Comparison of ENCODE assay signal across 1 cellular context in the genomic region with DNA sequence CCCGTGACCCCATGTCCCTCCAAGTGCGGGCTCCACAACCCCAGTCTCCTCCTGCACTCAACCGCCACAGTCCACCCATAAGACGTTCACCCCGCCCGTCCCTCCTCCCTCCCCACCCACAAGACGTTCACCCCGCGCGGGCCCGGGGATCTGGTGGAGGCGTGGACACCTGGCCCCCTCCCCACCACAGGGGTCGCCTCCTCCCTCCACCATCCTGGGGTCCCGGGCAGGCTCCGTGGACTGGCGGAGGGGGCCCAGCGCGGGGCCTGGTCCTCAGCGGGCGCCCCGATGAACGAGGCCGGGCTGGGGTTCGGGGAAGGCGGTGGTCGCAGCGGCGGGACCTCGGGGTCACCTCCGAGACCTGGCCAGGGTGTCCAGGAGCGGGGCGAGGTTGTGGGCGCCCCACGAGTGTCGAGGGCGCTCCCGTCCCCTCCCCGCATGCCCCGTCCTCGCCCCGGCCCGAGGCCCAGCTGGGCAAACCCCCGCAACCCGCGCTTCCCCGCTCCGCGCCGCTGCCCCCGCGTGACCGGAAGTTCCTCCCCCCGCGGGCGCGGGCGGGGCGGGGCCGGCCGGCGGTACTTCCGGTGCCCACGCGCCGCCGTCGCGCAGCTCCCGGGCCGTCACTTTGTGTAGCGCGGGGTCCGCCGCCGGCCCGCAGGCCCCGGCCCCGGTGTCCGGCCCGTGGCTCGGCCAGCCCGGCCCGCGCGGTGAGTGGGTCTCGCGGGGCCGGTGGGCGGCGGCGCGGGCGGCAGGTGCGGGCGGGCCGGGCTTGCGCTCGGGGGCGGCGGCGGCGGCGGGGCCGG.
TF ChIP-seq lines count a peak whose summit lies in the region.

A gene (plus strand): TSS at position 578 of the 803 bp plus-strand sequence. CDS start 5,092 bp downstream, outside the sequence.

TF ChIP-seq in HepG2, 621 proteins besides CTCF, POLR2A, EP300 and RAD21 (continued from another document and continues in another):
- TF ChIP-seq, protein P1, sequence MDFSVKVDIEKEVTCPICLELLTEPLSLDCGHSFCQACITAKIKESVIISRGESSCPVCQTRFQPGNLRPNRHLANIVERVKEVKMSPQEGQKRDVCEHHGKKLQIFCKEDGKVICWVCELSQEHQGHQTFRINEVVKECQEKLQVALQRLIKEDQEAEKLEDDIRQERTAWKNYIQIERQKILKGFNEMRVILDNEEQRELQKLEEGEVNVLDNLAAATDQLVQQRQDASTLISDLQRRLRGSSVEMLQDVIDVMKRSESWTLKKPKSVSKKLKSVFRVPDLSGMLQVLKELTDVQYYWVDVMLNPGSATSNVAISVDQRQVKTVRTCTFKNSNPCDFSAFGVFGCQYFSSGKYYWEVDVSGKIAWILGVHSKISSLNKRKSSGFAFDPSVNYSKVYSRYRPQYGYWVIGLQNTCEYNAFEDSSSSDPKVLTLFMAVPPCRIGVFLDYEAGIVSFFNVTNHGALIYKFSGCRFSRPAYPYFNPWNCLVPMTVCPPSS (IDR thresholded peaks at IDR 0.05) = no peak
- no peak for TF ChIP-seq ZNF746 (CRISPR knock-in tag; IDR thresholded peaks at IDR 0.05)
- TF ChIP-seq, protein P2, sequence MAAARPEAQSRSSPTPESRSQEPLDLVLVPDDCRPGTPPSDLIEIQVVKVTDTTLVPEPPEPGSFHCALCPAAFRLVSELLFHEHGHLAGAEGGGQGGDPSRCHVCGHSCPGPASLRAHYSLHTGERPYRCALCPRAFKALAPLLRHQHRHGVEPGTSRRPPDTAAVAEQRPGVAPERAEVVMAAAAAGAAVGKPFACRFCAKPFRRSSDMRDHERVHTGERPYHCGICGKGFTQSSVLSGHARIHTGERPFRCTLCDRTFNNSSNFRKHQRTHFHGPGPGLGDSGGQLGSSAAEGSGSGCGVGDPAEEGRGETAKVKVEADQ (CRISPR knock-in tag; IDR thresholded peaks at IDR 0.05; ENCODE audit: borderline replicate concordance) = no peak
- TF ChIP-seq WIZ (CRISPR knock-in tag; IDR thresholded peaks at IDR 0.05) = no peak
- TF ChIP-seq HNRNPK (IDR thresholded peaks at IDR 0.05; ENCODE audit: low read depth, low read length, poor library complexity, severe bottlenecking) = peak; percentile 47
- TF ChIP-seq, protein P3, sequence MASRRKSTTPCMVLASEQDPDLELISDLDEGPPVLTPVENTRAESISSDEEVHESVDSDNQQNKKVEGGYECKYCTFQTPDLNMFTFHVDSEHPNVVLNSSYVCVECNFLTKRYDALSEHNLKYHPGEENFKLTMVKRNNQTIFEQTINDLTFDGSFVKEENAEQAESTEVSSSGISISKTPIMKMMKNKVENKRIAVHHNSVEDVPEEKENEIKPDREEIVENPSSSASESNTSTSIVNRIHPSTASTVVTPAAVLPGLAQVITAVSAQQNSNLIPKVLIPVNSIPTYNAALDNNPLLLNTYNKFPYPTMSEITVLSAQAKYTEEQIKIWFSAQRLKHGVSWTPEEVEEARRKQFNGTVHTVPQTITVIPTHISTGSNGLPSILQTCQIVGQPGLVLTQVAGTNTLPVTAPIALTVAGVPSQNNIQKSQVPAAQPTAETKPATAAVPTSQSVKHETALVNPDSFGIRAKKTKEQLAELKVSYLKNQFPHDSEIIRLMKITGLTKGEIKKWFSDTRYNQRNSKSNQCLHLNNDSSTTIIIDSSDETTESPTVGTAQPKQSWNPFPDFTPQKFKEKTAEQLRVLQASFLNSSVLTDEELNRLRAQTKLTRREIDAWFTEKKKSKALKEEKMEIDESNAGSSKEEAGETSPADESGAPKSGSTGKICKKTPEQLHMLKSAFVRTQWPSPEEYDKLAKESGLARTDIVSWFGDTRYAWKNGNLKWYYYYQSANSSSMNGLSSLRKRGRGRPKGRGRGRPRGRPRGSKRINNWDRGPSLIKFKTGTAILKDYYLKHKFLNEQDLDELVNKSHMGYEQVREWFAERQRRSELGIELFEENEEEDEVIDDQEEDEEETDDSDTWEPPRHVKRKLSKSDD (CRISPR knock-in tag; IDR thresholded peaks at IDR 0.05; ENCODE audit: low read depth) = no peak
- TF ChIP-seq, protein P4, sequence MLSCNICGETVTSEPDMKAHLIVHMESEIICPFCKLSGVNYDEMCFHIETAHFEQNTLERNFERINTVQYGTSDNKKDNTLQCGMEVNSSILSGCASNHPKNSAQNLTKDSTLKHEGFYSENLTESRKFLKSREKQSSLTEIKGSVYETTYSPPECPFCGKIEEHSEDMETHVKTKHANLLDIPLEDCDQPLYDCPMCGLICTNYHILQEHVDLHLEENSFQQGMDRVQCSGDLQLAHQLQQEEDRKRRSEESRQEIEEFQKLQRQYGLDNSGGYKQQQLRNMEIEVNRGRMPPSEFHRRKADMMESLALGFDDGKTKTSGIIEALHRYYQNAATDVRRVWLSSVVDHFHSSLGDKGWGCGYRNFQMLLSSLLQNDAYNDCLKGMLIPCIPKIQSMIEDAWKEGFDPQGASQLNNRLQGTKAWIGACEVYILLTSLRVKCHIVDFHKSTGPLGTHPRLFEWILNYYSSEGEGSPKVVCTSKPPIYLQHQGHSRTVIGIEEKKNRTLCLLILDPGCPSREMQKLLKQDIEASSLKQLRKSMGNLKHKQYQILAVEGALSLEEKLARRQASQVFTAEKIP (CRISPR knock-in tag; IDR thresholded peaks at IDR 0.05; ENCODE audit: borderline replicate concordance) = no peak
- peak; percentile 36; the same call in 1 of the 2 replicates for TF ChIP-seq MYC (CRISPR knock-in tag; IDR thresholded peaks at IDR 0.05; ENCODE audit: borderline replicate concordance)
- TF ChIP-seq, protein P5, sequence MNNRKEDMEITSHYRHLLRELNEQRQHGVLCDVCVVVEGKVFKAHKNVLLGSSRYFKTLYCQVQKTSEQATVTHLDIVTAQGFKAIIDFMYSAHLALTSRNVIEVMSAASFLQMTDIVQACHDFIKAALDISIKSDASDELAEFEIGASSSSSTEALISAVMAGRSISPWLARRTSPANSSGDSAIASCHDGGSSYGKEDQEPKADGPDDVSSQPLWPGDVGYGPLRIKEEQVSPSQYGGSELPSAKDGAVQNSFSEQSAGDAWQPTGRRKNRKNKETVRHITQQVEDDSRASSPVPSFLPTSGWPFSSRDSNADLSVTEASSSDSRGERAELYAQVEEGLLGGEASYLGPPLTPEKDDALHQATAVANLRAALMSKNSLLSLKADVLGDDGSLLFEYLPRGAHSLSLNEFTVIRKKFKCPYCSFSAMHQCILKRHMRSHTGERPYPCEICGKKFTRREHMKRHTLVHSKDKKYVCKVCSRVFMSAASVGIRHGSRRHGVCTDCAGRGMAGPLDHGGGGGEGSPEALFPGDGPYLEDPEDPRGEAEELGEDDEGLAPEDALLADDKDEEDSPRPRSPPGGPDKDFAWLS (CRISPR knock-in tag; IDR thresholded peaks at IDR 0.05; ENCODE audit: borderline replicate concordance) = no peak
- TF ChIP-seq POLR2G (IDR thresholded peaks at IDR 0.05; ENCODE audit: low read depth, low read length) = peak; percentile 45; the same call in 1 of the 2 replicates
- no peak for TF ChIP-seq PPARG (CRISPR knock-in tag; conservative IDR thresholded peaks at IDR 0.05)
- TF ChIP-seq, protein P6, sequence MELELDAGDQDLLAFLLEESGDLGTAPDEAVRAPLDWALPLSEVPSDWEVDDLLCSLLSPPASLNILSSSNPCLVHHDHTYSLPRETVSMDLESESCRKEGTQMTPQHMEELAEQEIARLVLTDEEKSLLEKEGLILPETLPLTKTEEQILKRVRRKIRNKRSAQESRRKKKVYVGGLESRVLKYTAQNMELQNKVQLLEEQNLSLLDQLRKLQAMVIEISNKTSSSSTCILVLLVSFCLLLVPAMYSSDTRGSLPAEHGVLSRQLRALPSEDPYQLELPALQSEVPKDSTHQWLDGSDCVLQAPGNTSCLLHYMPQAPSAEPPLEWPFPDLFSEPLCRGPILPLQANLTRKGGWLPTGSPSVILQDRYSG (CRISPR knock-in tag; IDR thresholded peaks at IDR 0.05) = no peak
- no peak for TF ChIP-seq ZNF143 (CRISPR knock-in tag; IDR thresholded peaks at IDR 0.05)
- TF ChIP-seq, protein P7, sequence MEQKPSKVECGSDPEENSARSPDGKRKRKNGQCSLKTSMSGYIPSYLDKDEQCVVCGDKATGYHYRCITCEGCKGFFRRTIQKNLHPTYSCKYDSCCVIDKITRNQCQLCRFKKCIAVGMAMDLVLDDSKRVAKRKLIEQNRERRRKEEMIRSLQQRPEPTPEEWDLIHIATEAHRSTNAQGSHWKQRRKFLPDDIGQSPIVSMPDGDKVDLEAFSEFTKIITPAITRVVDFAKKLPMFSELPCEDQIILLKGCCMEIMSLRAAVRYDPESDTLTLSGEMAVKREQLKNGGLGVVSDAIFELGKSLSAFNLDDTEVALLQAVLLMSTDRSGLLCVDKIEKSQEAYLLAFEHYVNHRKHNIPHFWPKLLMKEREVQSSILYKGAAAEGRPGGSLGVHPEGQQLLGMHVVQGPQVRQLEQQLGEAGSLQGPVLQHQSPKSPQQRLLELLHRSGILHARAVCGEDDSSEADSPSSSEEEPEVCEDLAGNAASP (CRISPR knock-in tag; IDR thresholded peaks at IDR 0.05; ENCODE audit: borderline replicate concordance) = no peak
- TF ChIP-seq, protein P8, sequence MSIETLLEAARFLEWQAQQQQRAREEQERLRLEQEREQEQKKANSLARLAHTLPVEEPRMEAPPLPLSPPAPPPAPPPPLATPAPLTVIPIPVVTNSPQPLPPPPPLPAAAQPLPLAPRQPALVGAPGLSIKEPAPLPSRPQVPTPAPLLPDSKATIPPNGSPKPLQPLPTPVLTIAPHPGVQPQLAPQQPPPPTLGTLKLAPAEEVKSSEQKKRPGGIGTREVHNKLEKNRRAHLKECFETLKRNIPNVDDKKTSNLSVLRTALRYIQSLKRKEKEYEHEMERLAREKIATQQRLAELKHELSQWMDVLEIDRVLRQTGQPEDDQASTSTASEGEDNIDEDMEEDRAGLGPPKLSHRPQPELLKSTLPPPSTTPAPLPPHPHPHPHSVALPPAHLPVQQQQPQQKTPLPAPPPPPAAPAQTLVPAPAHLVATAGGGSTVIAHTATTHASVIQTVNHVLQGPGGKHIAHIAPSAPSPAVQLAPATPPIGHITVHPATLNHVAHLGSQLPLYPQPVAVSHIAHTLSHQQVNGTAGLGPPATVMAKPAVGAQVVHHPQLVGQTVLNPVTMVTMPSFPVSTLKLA (IDR thresholded peaks at IDR 0.05) = no peak
- TF ChIP-seq, protein P9, sequence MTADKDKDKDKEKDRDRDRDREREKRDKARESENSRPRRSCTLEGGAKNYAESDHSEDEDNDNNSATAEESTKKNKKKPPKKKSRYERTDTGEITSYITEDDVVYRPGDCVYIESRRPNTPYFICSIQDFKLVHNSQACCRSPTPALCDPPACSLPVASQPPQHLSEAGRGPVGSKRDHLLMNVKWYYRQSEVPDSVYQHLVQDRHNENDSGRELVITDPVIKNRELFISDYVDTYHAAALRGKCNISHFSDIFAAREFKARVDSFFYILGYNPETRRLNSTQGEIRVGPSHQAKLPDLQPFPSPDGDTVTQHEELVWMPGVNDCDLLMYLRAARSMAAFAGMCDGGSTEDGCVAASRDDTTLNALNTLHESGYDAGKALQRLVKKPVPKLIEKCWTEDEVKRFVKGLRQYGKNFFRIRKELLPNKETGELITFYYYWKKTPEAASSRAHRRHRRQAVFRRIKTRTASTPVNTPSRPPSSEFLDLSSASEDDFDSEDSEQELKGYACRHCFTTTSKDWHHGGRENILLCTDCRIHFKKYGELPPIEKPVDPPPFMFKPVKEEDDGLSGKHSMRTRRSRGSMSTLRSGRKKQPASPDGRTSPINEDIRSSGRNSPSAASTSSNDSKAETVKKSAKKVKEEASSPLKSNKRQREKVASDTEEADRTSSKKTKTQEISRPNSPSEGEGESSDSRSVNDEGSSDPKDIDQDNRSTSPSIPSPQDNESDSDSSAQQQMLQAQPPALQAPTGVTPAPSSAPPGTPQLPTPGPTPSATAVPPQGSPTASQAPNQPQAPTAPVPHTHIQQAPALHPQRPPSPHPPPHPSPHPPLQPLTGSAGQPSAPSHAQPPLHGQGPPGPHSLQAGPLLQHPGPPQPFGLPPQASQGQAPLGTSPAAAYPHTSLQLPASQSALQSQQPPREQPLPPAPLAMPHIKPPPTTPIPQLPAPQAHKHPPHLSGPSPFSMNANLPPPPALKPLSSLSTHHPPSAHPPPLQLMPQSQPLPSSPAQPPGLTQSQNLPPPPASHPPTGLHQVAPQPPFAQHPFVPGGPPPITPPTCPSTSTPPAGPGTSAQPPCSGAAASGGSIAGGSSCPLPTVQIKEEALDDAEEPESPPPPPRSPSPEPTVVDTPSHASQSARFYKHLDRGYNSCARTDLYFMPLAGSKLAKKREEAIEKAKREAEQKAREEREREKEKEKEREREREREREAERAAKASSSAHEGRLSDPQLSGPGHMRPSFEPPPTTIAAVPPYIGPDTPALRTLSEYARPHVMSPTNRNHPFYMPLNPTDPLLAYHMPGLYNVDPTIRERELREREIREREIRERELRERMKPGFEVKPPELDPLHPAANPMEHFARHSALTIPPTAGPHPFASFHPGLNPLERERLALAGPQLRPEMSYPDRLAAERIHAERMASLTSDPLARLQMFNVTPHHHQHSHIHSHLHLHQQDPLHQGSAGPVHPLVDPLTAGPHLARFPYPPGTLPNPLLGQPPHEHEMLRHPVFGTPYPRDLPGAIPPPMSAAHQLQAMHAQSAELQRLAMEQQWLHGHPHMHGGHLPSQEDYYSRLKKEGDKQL (CRISPR knock-in tag; IDR thresholded peaks at IDR 0.05; ENCODE audit: low read depth) = no peak
- TF ChIP-seq NR2C2 (CRISPR knock-in tag; IDR thresholded peaks at IDR 0.05; ENCODE audit: borderline replicate concordance) = 0 out of 2 replicates have a peak, but pooled peaks have one; percentile 37
- no peak for TF ChIP-seq FLYWCH1 (CRISPR knock-in tag; IDR thresholded peaks at IDR 0.05)
- no peak for TF ChIP-seq ZNF484 (CRISPR knock-in tag; IDR thresholded peaks at IDR 0.05; ENCODE audit: borderline replicate concordance, low read depth)
- peak; percentile 26; the same call in 1 of the 2 replicates for TF ChIP-seq ZNF788 (CRISPR knock-in tag; IDR thresholded peaks at IDR 0.05; ENCODE audit: borderline replicate concordance)
- no peak for TF ChIP-seq ZNF205 (CRISPR knock-in tag; IDR thresholded peaks at IDR 0.05)
- TF ChIP-seq, protein P10, sequence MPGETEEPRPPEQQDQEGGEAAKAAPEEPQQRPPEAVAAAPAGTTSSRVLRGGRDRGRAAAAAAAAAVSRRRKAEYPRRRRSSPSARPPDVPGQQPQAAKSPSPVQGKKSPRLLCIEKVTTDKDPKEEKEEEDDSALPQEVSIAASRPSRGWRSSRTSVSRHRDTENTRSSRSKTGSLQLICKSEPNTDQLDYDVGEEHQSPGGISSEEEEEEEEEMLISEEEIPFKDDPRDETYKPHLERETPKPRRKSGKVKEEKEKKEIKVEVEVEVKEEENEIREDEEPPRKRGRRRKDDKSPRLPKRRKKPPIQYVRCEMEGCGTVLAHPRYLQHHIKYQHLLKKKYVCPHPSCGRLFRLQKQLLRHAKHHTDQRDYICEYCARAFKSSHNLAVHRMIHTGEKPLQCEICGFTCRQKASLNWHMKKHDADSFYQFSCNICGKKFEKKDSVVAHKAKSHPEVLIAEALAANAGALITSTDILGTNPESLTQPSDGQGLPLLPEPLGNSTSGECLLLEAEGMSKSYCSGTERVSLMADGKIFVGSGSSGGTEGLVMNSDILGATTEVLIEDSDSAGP (CRISPR knock-in tag; IDR thresholded peaks at IDR 0.05; ENCODE audit: borderline replicate concordance) = peak; percentile 39; the same call in 1 of the 2 replicates
- peak; percentile 36; the same call in 1 of the 2 replicates for TF ChIP-seq TAF1 (CRISPR knock-in tag; IDR thresholded peaks at IDR 0.05)
